Comparison of ENCODE assay signal across 8 cellular contexts in genomic region chr4:169612869-169613859, GRCh38. TPM values are rescaled to one million over a fixed set of nuclear protein-coding genes. Genes with fewer than 3 reads are reported as not detected.
DNase-seq lines count a peak whose midpoint lies in the region; ATAC-seq and TF ChIP-seq lines count a peak whose summit lies in the region.

No MANE protein-coding gene starts in this region.

- H3K36me3 ChIP-seq in CD4-positive, CD25-positive, alpha-beta regulatory T cell (ENCODE audit: control insufficient read depth, insufficient read depth, low read length): no peaks in the 10 kb centered on the region

- H3K4me1 Mint-ChIP-seq in CD4-positive, CD25-positive, alpha-beta regulatory T cell: peaks cover 16 to 51% (median 32%) of the 10 kb centered on the region in 4 donors
- H3K4me1 Mint-ChIP-seq in activated CD8-positive, alpha-beta T cell treated with anti-CD3 and anti-CD28 coated beads for 36 hours (ENCODE audit: low read depth): peaks cover 50% of the 10 kb centered on the region
- H3K4me1 Mint-ChIP-seq in effector memory CD8-positive, alpha-beta T cell (ENCODE audit: low read depth in 2 of 2): peaks cover 13 to 29% of the 10 kb centered on the region in 2 donors
- H3K4me1 Mint-ChIP-seq in memory B cell: peaks cover 12% of the 10 kb centered on the region

- H3K27ac ChIP-seq in CD4-positive, CD25-positive, alpha-beta regulatory T cell (ENCODE audit: insufficient read depth, low read length, poor library complexity, severe bottlenecking): peak overlapping the region; percentile 99

- TF ChIP-seq CTCF in activated CD8-positive, alpha-beta T cell treated with anti-CD3 and anti-CD28 coated beads for 36 hours (IDR thresholded peaks at IDR 0.05): peak; percentile 80

- peak; percentile 15 to 24 for ATAC-seq in CD4-positive, CD25-positive, alpha-beta regulatory T cell (ENCODE audit: low read depth in 2 of 2)
- ATAC-seq in GM19452 (IDR thresholded peaks at IDR 0.05; ENCODE audit: unreplicated experiment): peak; percentile 47
- peak; percentile 42 for ATAC-seq in HG03571 (IDR thresholded peaks at IDR 0.05; ENCODE audit: unreplicated experiment)
- peak; percentile 26 for ATAC-seq in activated CD8-positive, alpha-beta T cell treated with anti-CD3 and anti-CD28 coated beads for 36 hours
- peak; percentile 42 for ATAC-seq in effector memory CD8-positive, alpha-beta T cell (replicated peaks)
- peak; percentile 28 for ATAC-seq in memory B cell (ENCODE audit: low read depth)

- POLR2A ChIA-PET in activated CD8-positive, alpha-beta T cell treated with anti-CD3 and anti-CD28 coated beads for 36 hours (lab: Charles Lee): interaction anchor here (0.7 to 1.4 kb wide), 7 partner anchors 9 to 153 kb away, joined by 3 to 4 read pairs (median 3); no protein-coding TSS in a partner anchor

- H3K4me1 ChIP-seq in CD4-positive, CD25-positive, alpha-beta regulatory T cell (ENCODE audit: control insufficient read depth, insufficient read depth, low read length, poor library complexity, severe bottlenecking): peaks cover 27% of the 10 kb centered on the region

- H3K9me3 Mint-ChIP-seq in CD4-positive, CD25-positive, alpha-beta regulatory T cell: no peaks in the 10 kb centered on the region
- H3K9me3 Mint-ChIP-seq in activated CD8-positive, alpha-beta T cell treated with anti-CD3 and anti-CD28 coated beads for 36 hours: no peaks in the 10 kb centered on the region
- H3K9me3 Mint-ChIP-seq in effector memory CD8-positive, alpha-beta T cell: no peaks in the 10 kb centered on the region
- no peaks in the 10 kb centered on the region for H3K9me3 Mint-ChIP-seq in memory B cell

- H3K27me3 ChIP-seq in CD4-positive, CD25-positive, alpha-beta regulatory T cell (ENCODE audit: control insufficient read depth, insufficient read depth, low read length): no peaks in the 10 kb centered on the region

- peak overlapping the region; percentile 96 to 99 (median 98) for H3K4me3 Mint-ChIP-seq in CD4-positive, CD25-positive, alpha-beta regulatory T cell
- H3K4me3 Mint-ChIP-seq in activated CD8-positive, alpha-beta T cell treated with anti-CD3 and anti-CD28 coated beads for 36 hours: peak overlapping the region; percentile 85
- peak overlapping the region; percentile 99 for H3K4me3 Mint-ChIP-seq in effector memory CD8-positive, alpha-beta T cell
- peak overlapping the region; percentile 90 for H3K4me3 Mint-ChIP-seq in memory B cell

- H3K4me3 ChIP-seq in CD4-positive, CD25-positive, alpha-beta regulatory T cell (ENCODE audit: low read depth, low read length): peak overlapping the region; percentile 98

- DNase-seq in CD4-positive, CD25-positive, alpha-beta regulatory T cell: peak; percentile 53 to 78 (median 67)
- DNase-seq in NCI-H82 (lab: John Stamatoyannopoulos, UW): peak; percentile 84
- DNase-seq in activated CD8-positive, alpha-beta T cell treated with anti-CD3 and anti-CD28 coated beads for 36 hours: peak; percentile 83
- DNase-seq in effector memory CD8-positive, alpha-beta T cell: peak; percentile 60 to 73 (median 65)
- peak; percentile 58 to 62 for DNase-seq in memory B cell (ENCODE audit: low spot score in 2 of 2)
- peak; percentile 32 to 53 for DNase-seq in stimulated activated CD8-positive, alpha-beta memory T cell treated with anti-CD3 and anti-CD28 coated beads, Interleukin-15, amount 100 ng/mL, for 4 hours (ENCODE audit: low read depth in 2 of 2)

- intact Hi-C loops in activated CD8-positive, alpha-beta T cell treated with anti-CD3 and anti-CD28 coated beads for 36 hours (cut with micrococcal nuclease): loop anchor here (2.0 to 10.0 kb wide), 2 partner anchors 48 to 412 kb away; partner anchors contain the start of gene MFAP3L

- no peaks in the 10 kb centered on the region for H3K36me3 Mint-ChIP-seq in CD4-positive, CD25-positive, alpha-beta regulatory T cell
- peaks cover 1% of the 10 kb centered on the region for H3K36me3 Mint-ChIP-seq in activated CD8-positive, alpha-beta T cell treated with anti-CD3 and anti-CD28 coated beads for 36 hours (ENCODE audit: low read depth)
- peaks cover 12% of the 10 kb centered on the region for H3K36me3 Mint-ChIP-seq in effector memory CD8-positive, alpha-beta T cell (ENCODE audit: insufficient read depth)
- no peaks in the 10 kb centered on the region for H3K36me3 Mint-ChIP-seq in memory B cell

- no peaks in the 10 kb centered on the region for H3K9me3 ChIP-seq in CD4-positive, CD25-positive, alpha-beta regulatory T cell (ENCODE audit: control insufficient read depth in 2 of 2, low read length in 2 of 2)

- H3K27me3 Mint-ChIP-seq in CD4-positive, CD25-positive, alpha-beta regulatory T cell: no peaks in the 10 kb centered on the region
- H3K27me3 Mint-ChIP-seq in activated CD8-positive, alpha-beta T cell treated with anti-CD3 and anti-CD28 coated beads for 36 hours: no peaks in the 10 kb centered on the region
- H3K27me3 Mint-ChIP-seq in effector memory CD8-positive, alpha-beta T cell: no peaks in the 10 kb centered on the region
- H3K27me3 Mint-ChIP-seq in memory B cell: no peaks in the 10 kb centered on the region

- H3K27ac Mint-ChIP-seq in CD4-positive, CD25-positive, alpha-beta regulatory T cell: peak overlapping the region; percentile 83 to 100 (median 100)
- H3K27ac Mint-ChIP-seq in activated CD8-positive, alpha-beta T cell treated with anti-CD3 and anti-CD28 coated beads for 36 hours: peak overlapping the region; percentile 97
- H3K27ac Mint-ChIP-seq in effector memory CD8-positive, alpha-beta T cell: peak overlapping the region; percentile 100
- H3K27ac Mint-ChIP-seq in memory B cell: peak overlapping the region; percentile 99

- CTCF ChIA-PET in activated CD8-positive, alpha-beta T cell treated with anti-CD3 and anti-CD28 coated beads for 36 hours (lab: Charles Lee): interaction anchor here (0.6 to 3.2 kb wide), 32 partner anchors 8 to 435 kb away, joined by 3 to 29 read pairs (median 4); partner anchors contain the start of gene CLCN3

RNA-seq across cellular contexts. Expression of gene NEK1, which starts 0.8 kb away (rescaled TPM):
- 22.9 TPM for total RNA-seq in CD4-positive, CD25-positive, alpha-beta regulatory T cell
- 10 to 100 TPM in 2 of 4 donors, 1 to 10 TPM in 2; 7.7 to 11.0 (median 9.9) TPM for polyA plus RNA-seq in CD4-positive, CD25-positive, alpha-beta regulatory T cell
- 10 to 100 TPM; 12.0 to 13.6 TPM for total RNA-seq in activated CD8-positive, alpha-beta T cell treated with anti-CD3 and anti-CD28 coated beads for 36 hours

RNA-seq across cellular contexts. Expression of gene CLCN3, which starts 7.2 kb away (rescaled TPM):
- total RNA-seq in CD4-positive, CD25-positive, alpha-beta regulatory T cell: 17.0 TPM
- 10 to 100 TPM in 1 of 4 donors, 1 to 10 TPM in 3; 6.3 to 12.0 (median 8.5) TPM for polyA plus RNA-seq in CD4-positive, CD25-positive, alpha-beta regulatory T cell
- 10 to 100 TPM; 18.5 to 21.6 TPM for total RNA-seq in activated CD8-positive, alpha-beta T cell treated with anti-CD3 and anti-CD28 coated beads for 36 hours

Comparison
In these comparisons a context has a peak if more than half of its experiments do, and no peak if none do; other contexts are left out.
1. Peak in every context shown above with its lines: DNase-seq, ATAC-seq, H3K4me3 ChIP-seq and H3K27ac ChIP-seq.